Comparison of ENCODE assay signal across 14 cellular contexts in the genomic region with DNA sequence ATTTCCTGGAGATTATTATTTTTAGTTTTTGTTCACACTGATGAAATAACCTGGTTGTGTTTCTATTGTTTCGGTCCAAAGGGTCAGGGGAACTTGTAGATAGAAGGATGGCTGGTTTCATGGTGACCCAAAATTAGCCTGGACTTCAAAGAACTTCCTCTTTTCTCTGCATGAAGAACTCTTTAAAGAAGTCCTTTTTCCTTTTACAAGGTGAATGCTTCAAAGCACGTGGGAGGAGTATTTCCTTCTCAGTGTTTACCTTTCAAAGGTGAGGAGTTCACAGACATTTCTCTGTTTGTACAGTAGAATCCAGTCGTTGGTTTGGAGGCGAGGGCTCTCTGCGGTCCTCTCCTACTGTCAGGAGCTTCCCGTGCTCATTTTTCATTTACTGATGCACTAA.
DNase-seq lines count a peak whose midpoint lies in the region; ATAC-seq, FAIRE-seq and TF ChIP-seq lines count a peak whose summit lies in the region.
"Had no signal": no experiment of that assay in that cellular context is flagged by ENCODE, and none has a peak within 500 bp of the region (broad histone marks: within the 10 kb centered on the region; RNA-seq: fewer than 3 reads in every experiment).

No MANE protein-coding gene starts in this region.

- no peak for FAIRE-seq in RCC 7860 (lab: Jason Lieb, UNC)
- FAIRE-seq: HTR-8/SVneo had no signal

- H3K9me3 ChIP-seq in mucosa of descending colon: no peaks in the 10 kb centered on the region
- H3K9me3 ChIP-seq: SJCRH30 had no signal

- CTCF ChIA-PET in activated naive CD4-positive, alpha-beta T cell treated with anti-CD3 and anti-CD28 coated beads, Interleukin-2, amount 10 ng/mL, durations not matched to agents 7 days and 5 days (lab: Charles Lee): no interaction called here

- peak in 1 of 3 donors; percentile 30 for DNase-seq in mucosa of descending colon
- DNase-seq in D341Med (ENCODE audit: low spot score): no peak
- DNase-seq in HUDEP-2 (lab: John Stamatoyannopoulos, UW; ENCODE audit: unreplicated experiment in 76 of 76): no peak
- no peak for DNase-seq in RCC 7860 (ENCODE audit: low spot score)
- no peak for DNase-seq in activated naive CD4-positive, alpha-beta T cell treated with anti-CD3 and anti-CD28 coated beads, Interleukin-2, amount 10 ng/mL, durations not matched to agents 7 days and 5 days
- DNase-seq: activated CD4-positive, alpha-beta T cell treated with anti-CD3 and anti-CD28 coated beads for 48 hours; dorsolateral prefrontal cortex; head of caudate nucleus; SJCRH30 had no signal

- H3K4me1 Mint-ChIP-seq in activated naive CD4-positive, alpha-beta T cell treated with anti-CD3 and anti-CD28 coated beads, Interleukin-2, amount 10 ng/mL, durations not matched to agents 7 days and 5 days: peaks cover 5% of the 10 kb centered on the region

- H3K4me3 Mint-ChIP-seq in activated naive CD4-positive, alpha-beta T cell treated with anti-CD3 and anti-CD28 coated beads, Interleukin-2, amount 10 ng/mL, durations not matched to agents 7 days and 5 days: no peak overlapping the region
- H3K4me3 Mint-ChIP-seq: activated naive CD4-positive, alpha-beta T cell treated with anti-CD3 and anti-CD28 coated beads, Interleukin-2, amount 50 U/mL, for 24 hours had no signal

- no peaks in the 10 kb centered on the region for H3K36me3 Mint-ChIP-seq in activated naive CD4-positive, alpha-beta T cell treated with anti-CD3 and anti-CD28 coated beads, Interleukin-2, amount 10 ng/mL, durations not matched to agents 7 days and 5 days

- H3K27me3 Mint-ChIP-seq in activated naive CD4-positive, alpha-beta T cell treated with anti-CD3 and anti-CD28 coated beads, Interleukin-2, amount 10 ng/mL, durations not matched to agents 7 days and 5 days: peaks cover 7% of the 10 kb centered on the region
- H3K27me3 Mint-ChIP-seq: activated naive CD4-positive, alpha-beta T cell treated with anti-CD3 and anti-CD28 coated beads, Interleukin-2, amount 50 U/mL, for 24 hours had no signal

- ATAC-seq in GM18861 (IDR thresholded peaks at IDR 0.05; ENCODE audit: unreplicated experiment) (peak; percentile 83), GM21723 (IDR thresholded peaks at IDR 0.05; ENCODE audit: unreplicated experiment) (peak; percentile 52), HG03575 (IDR thresholded peaks at IDR 0.05; ENCODE audit: extremely low read depth, insufficient number of reproducible peaks, low FRiP score, unreplicated experiment) (peak; percentile 69), mucosa of descending colon (peak; percentile 78)

- no peaks in the 10 kb centered on the region for H3K9me3 Mint-ChIP-seq in activated naive CD4-positive, alpha-beta T cell treated with anti-CD3 and anti-CD28 coated beads, Interleukin-2, amount 10 ng/mL, durations not matched to agents 7 days and 5 days

- no peaks in the 10 kb centered on the region for H3K36me3 ChIP-seq in mucosa of descending colon (ENCODE audit: low read depth)
- H3K36me3 ChIP-seq: SJCRH30 had no signal

- intact Hi-C loops in mucosa of descending colon (cut with DNase I, micrococcal nuclease): no loop called here

- no peak for TF ChIP-seq CTCF in mucosa of descending colon (IDR thresholded peaks at IDR 0.05)

- H3K27ac Mint-ChIP-seq in activated naive CD4-positive, alpha-beta T cell treated with anti-CD3 and anti-CD28 coated beads, Interleukin-2, amount 10 ng/mL, durations not matched to agents 7 days and 5 days: no peak overlapping the region
- H3K27ac Mint-ChIP-seq: activated naive CD4-positive, alpha-beta T cell treated with anti-CD3 and anti-CD28 coated beads, Interleukin-2, amount 50 U/mL, for 24 hours had no signal

- no peak overlapping the region for H3K4me3 ChIP-seq in mucosa of descending colon
- H3K4me3 ChIP-seq: dorsolateral prefrontal cortex, SJCRH30 had no signal

- H3K4me1 ChIP-seq in mucosa of descending colon (ENCODE audit: low read depth): no peaks in the 10 kb centered on the region
- H3K4me1 ChIP-seq: SJCRH30 had no signal
